In the genomic region with DNA sequence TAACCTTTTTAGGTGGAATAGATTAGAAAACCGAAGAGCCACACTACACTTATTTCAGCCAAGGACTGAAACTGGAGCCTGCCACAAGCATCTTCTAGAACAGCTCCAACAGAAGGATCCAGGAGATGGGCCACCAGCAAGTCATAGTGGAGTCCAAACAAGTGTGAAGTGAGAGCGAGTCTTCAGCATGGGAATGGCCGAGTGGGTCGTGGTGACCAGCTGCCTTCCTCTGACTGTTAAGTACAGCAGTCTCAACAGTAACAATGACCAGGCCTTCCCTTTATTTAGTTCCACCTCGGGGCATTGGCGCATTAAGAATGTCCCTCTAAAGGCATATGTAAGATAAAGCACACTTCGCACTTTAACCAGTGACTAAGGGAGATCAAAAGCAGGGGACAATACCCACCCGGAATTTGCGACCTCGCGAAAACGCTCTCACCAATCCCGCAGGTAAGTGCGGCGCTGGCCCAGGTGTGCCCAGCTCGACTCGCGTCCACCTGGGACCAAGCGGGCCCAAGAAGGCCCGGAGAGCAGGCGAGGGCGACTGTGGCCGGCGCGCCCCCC, we compare ENCODE assay signal across 8 cellular contexts. TPM values are rescaled to one million over a fixed set of nuclear protein-coding genes. Genes with fewer than 3 reads are reported as not detected.
DNase-seq lines count a peak whose midpoint lies in the region; ATAC-seq, FAIRE-seq and TF ChIP-seq lines count a peak whose summit lies in the region.

No MANE protein-coding gene starts in this region.

- no peak for DNase-seq in activated T-helper 2 cell treated with anti-CD3 and anti-CD28 coated beads, Interferon-gamma antibody, Interleukin-2, Interleukin-4, amounts not matched to agents 10 μg/mL and 5 μg/mL and 100 μg/mL, durations not matched to agents 14 hours and 24 hours and 36 hours (ENCODE audit: low spot score)
- DNase-seq in keratinocyte (ENCODE audit: low read depth, low spot score) (no peak), glomerular visceral epithelial cell (ENCODE audit: extremely low spot score) (no peak), HK-2 (ENCODE audit: unreplicated experiment) (no peak)

- TF ChIP-seq CTCF in keratinocyte (optimal IDR thresholded peaks at IDR 0.05 in 1 of 3, IDR thresholded peaks at IDR 0.05 in 1 of 3, conservative IDR thresholded peaks at IDR 0.05 in 1 of 3; ENCODE audit: extremely low read depth in 1 of 3, insufficient read depth in 2 of 3, low read length in 3 of 3): no peak

- H3K27ac ChIP-seq in keratinocyte (ENCODE audit: control insufficient read depth, insufficient read depth, low read length) (no peak overlapping the region), skin epidermis (peak overlapping the region in 20 of 21 experiments; percentile 75 to 97 (median 86))

- intact Hi-C loops in activated T-helper 2 cell treated with anti-CD3 and anti-CD28 coated beads, Interferon-gamma antibody, Interleukin-2, Interleukin-4, amounts not matched to agents 10 μg/mL and 5 μg/mL and 100 μg/mL, durations not matched to agents 14 hours and 24 hours and 36 hours (cut with micrococcal nuclease): loop anchor here (10.0 kb wide), 1 partner anchor 1119 kb away; the partner anchor contains the start of gene ZBTB14

- no peak overlapping the region for H3K9ac ChIP-seq in keratinocyte (ENCODE audit: control insufficient read depth, extremely low read depth, insufficient read depth, low read length)

- peaks cover 37% of the 10 kb centered on the region for H3K27me3 Mint-ChIP-seq in activated T-helper 2 cell treated with anti-CD3 and anti-CD28 coated beads, Interferon-gamma antibody, Interleukin-2, Interleukin-4, amounts not matched to agents 10 μg/mL and 5 μg/mL and 100 μg/mL, durations not matched to agents 14 hours and 24 hours and 36 hours (ENCODE audit: low read depth)

- H3K9me3 Mint-ChIP-seq in activated T-helper 2 cell treated with anti-CD3 and anti-CD28 coated beads, Interferon-gamma antibody, Interleukin-2, Interleukin-4, amounts not matched to agents 10 μg/mL and 5 μg/mL and 100 μg/mL, durations not matched to agents 14 hours and 24 hours and 36 hours: peaks cover under 1% of the 10 kb centered on the region

- peak overlapping the region; percentile 77 for H3K4me3 Mint-ChIP-seq in activated T-helper 2 cell treated with anti-CD3 and anti-CD28 coated beads, Interferon-gamma antibody, Interleukin-2, Interleukin-4, amounts not matched to agents 10 μg/mL and 5 μg/mL and 100 μg/mL, durations not matched to agents 14 hours and 24 hours and 36 hours (ENCODE audit: low read depth)

- peak overlapping the region; percentile 76 for H3K4me2 ChIP-seq in keratinocyte (ENCODE audit: control insufficient read depth, extremely low read depth, insufficient read depth, low read depth, low read length)

- H3K27ac Mint-ChIP-seq in activated T-helper 2 cell treated with anti-CD3 and anti-CD28 coated beads, Interferon-gamma antibody, Interleukin-2, Interleukin-4, amounts not matched to agents 10 μg/mL and 5 μg/mL and 100 μg/mL, durations not matched to agents 14 hours and 24 hours and 36 hours: no peak overlapping the region

- H3K36me3 Mint-ChIP-seq in activated T-helper 2 cell treated with anti-CD3 and anti-CD28 coated beads, Interferon-gamma antibody, Interleukin-2, Interleukin-4, amounts not matched to agents 10 μg/mL and 5 μg/mL and 100 μg/mL, durations not matched to agents 14 hours and 24 hours and 36 hours (ENCODE audit: low read depth): no peaks in the 10 kb centered on the region

- H3K9me3 ChIP-seq in keratinocyte (ENCODE audit: control insufficient read depth, low read depth, low read length): no peaks in the 10 kb centered on the region

- H3K4me3 ChIP-seq in keratinocyte (ENCODE audit: control insufficient read depth in 2 of 3, extremely low read depth in 1 of 3, insufficient read depth in 2 of 3, low read depth in 1 of 3, low read length in 3 of 3) (peak overlapping the region in 1 of 3 experiments; percentile 57), skin epidermis (peak overlapping the region; percentile 60 to 86 (median 69))

- H3K27me3 ChIP-seq in keratinocyte (ENCODE audit: control insufficient read depth, extremely low read depth, insufficient read depth, low read length): peaks cover 26% of the 10 kb centered on the region

- H3K79me2 ChIP-seq in keratinocyte (ENCODE audit: control insufficient read depth, insufficient read depth, low read length): no peaks in the 10 kb centered on the region

- H3K4me1 ChIP-seq in keratinocyte (ENCODE audit: control insufficient read depth, extremely low read depth, insufficient read depth, low read length): peaks cover 4% of the 10 kb centered on the region

- H3K4me1 Mint-ChIP-seq in activated T-helper 2 cell treated with anti-CD3 and anti-CD28 coated beads, Interferon-gamma antibody, Interleukin-2, Interleukin-4, amounts not matched to agents 10 μg/mL and 5 μg/mL and 100 μg/mL, durations not matched to agents 14 hours and 24 hours and 36 hours (ENCODE audit: low read depth): peaks cover 9% of the 10 kb centered on the region

- no peak for FAIRE-seq in keratinocyte (lab: Jason Lieb, UNC)

- no peak overlapping the region for H2AFZ ChIP-seq in keratinocyte (ENCODE audit: control insufficient read depth, low read length)

- no peaks in the 10 kb centered on the region for H4K20me1 ChIP-seq in keratinocyte (ENCODE audit: control insufficient read depth, extremely low read depth, insufficient read depth, low read length)

- no peaks in the 10 kb centered on the region for H3K36me3 ChIP-seq in keratinocyte (ENCODE audit: control insufficient read depth in 2 of 2, extremely low read depth in 1 of 2, insufficient read depth in 2 of 2, low read length in 2 of 2)

- dilution Hi-C loops in keratinocyte (cut with MboI; ENCODE audit: extremely low pct_ligation_motif_present, low sequenced_read_pairs): no loop called here

- H3K9me1 ChIP-seq in keratinocyte (ENCODE audit: control insufficient read depth, extremely low read depth, insufficient read depth, low read length): no peaks in the 10 kb centered on the region

- peak; percentile 1 for ATAC-seq in GM18511 (IDR thresholded peaks at IDR 0.05; ENCODE audit: unreplicated experiment)
- ATAC-seq in GM18909 (IDR thresholded peaks at IDR 0.05; ENCODE audit: poor library complexity, unreplicated experiment): no peak
- ATAC-seq in HG03139 (IDR thresholded peaks at IDR 0.05; ENCODE audit: unreplicated experiment): no peak

RNA-seq across cellular contexts. Expression of gene L3MBTL4, which starts 1.1 kb away (rescaled TPM):
- total RNA-seq in activated T-helper 2 cell treated with anti-CD3 and anti-CD28 coated beads, Interferon-gamma antibody, Interleukin-2, Interleukin-4, amounts not matched to agents 10 μg/mL and 5 μg/mL and 100 μg/mL, durations not matched to agents 14 hours and 24 hours and 36 hours: 0.05 and 0.11 TPM in 2 replicates
- polyA plus RNA-seq in keratinocyte: 0.11 to 0.17 TPM (median 0.15 TPM) in 3 replicates
- 1.9 TPM for polyA plus RNA-seq in keratinocyte (2011; ENCODE audit: low read depth)
- polyA plus RNA-seq in keratinocyte (2011; cell fraction: cytosol; rRNA removed): 0.10 and 0.21 TPM in 2 replicates
- polyA plus RNA-seq in keratinocyte (2011; cell fraction: nucleus; rRNA removed): 0.12 and 0.31 TPM in 2 replicates
- polyA plus RNA-seq in keratinocyte (2012; ENCODE audit: low replicate concordance): 0.11 and 0.38 TPM in 2 replicates
- 0.16 to 1.3 TPM in 2 of 3 replicates, not detected in the other for polyA minus RNA-seq in keratinocyte
- polyA minus RNA-seq in keratinocyte (2011; cell fraction: cytosol; rRNA and poly(A)+ RNA removed): not detected
- 0.21 and 1.4 TPM in 2 replicates for polyA minus RNA-seq in keratinocyte (2011; cell fraction: nucleus; rRNA and poly(A)+ RNA removed)
